21 cellular contexts compared by ENCODE assay signal in the genomic region with DNA sequence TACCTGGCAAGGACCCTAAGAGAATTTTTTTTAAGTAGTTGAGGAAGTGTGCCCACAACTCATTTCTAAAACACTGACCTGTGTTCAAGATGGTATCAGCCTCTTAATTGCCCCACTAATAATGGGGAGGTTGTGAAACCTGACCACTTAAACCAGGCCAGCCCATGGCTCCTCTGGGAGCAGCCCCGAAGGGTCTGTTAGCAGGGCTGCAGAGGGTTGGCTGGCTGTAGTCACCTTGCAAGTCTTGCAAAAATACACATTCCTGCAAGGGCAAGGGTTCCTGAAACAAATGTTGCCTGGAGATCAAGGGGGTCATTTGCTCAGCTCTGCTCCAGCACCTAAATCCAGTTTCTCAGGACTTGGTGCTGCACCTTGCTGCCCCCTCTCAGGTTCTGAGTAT. TPM values are rescaled to one million over a fixed set of nuclear protein-coding genes. Genes with fewer than 3 reads are reported as not detected.
DNase-seq lines count a peak whose midpoint lies in the region; ATAC-seq and TF ChIP-seq lines count a peak whose summit lies in the region.
"Had no signal": no experiment of that assay in that cellular context is flagged by ENCODE, and none has a peak within 500 bp of the region (broad histone marks: within the 10 kb centered on the region; RNA-seq: fewer than 3 reads in every experiment).

No MANE protein-coding gene starts in this region.

- CTCF ChIA-PET in HEK293 (lab: Yijun Ruan, JAX): no interaction called here
- CTCF ChIA-PET in WTC11 (lab: Charles Lee): no interaction called here

- TF ChIP-seq CTCF in HEK293 (tag by site-specific recombination; IDR thresholded peaks at IDR 0.05): no peak
- no peak for TF ChIP-seq CTCF in WTC11 (IDR thresholded peaks at IDR 0.05)
- no peak for TF ChIP-seq CTCF in uterus (IDR thresholded peaks at IDR 0.05)
- TF ChIP-seq CTCF in right lobe of liver (IDR thresholded peaks at IDR 0.05): no peak
- no peak for TF ChIP-seq CTCF in ascending aorta (IDR thresholded peaks at IDR 0.05)
- no peak for TF ChIP-seq CTCF in foreskin fibroblast (IDR thresholded peaks at IDR 0.05; ENCODE audit: low read depth, low read length)

- H3K4me3 ChIP-seq in HEK293 (ENCODE audit: low read depth, low read length): no peak overlapping the region
- peak overlapping the region; percentile 34; the same call in 1 of the 2 replicates for H3K4me3 ChIP-seq in iPS-20b (ENCODE audit: low read length)
- no peak overlapping the region for H3K4me3 ChIP-seq in uterus
- H3K4me3 ChIP-seq in right lobe of liver: no peak overlapping the region
- no peak overlapping the region for H3K4me3 ChIP-seq in ascending aorta
- H3K4me3 ChIP-seq in foreskin fibroblast (ENCODE audit: low read depth in 1 of 2, low read length in 2 of 2): no peak overlapping the region

- DNase-seq in WTC11 (ENCODE audit: low spot score) (no peak), uterus (no peak), right lobe of liver (no peak), ascending aorta (ENCODE audit: low spot score in 2 of 2) (no peak), foreskin fibroblast (no peak)
- DNase-seq: ACHN, AML-193, DND-41, H7, IMR-90, NCI-H1417, NCI-H187, NCI-H2107, NCI-H2227 treated with DMSO at 0.1 percent for 48 hours, NCI-H524 treated with DMSO at 0.1 percent for 48 hours, RPMI8226, SHP77 treated with DMSO at 0.1 percent for 48 hours, SK-N-SH had no signal

- TF ChIP-seq POLR2A in uterus (IDR thresholded peaks at IDR 0.05) (no peak), right lobe of liver (IDR thresholded peaks at IDR 0.05) (no peak)

- peaks cover 18% of the 10 kb centered on the region for H3K27me3 Mint-ChIP-seq in WTC11 (ENCODE audit: low read depth)

- H3K9me3 ChIP-seq in HEK293 (ENCODE audit: control insufficient read depth, insufficient read depth, low read depth, low read length) (no peaks in the 10 kb centered on the region), iPS-20b (ENCODE audit: insufficient read depth, low read depth, low read length) (no peaks in the 10 kb centered on the region), uterus (no peaks in the 10 kb centered on the region), right lobe of liver (no peaks in the 10 kb centered on the region), ascending aorta (no peaks in the 10 kb centered on the region)
- H3K9me3 ChIP-seq: SK-N-SH had no signal

- no peaks in the 10 kb centered on the region for H3K9me3 Mint-ChIP-seq in WTC11

- POLR2A ChIA-PET in HEK293 (lab: Yijun Ruan, JAX) (no interaction called here), WTC11 (lab: Charles Lee) (no interaction called here)

- intact Hi-C loops in uterus (cut with DNase I; ENCODE audit: low total_unique reads): loop anchor here (10.0 kb wide), 2 partner anchors 57 to 63 kb away; a partner anchor contains a TSS
- intact Hi-C loops in right lobe of liver (cut with DNase I): no loop called here
- intact Hi-C loops in ascending aorta (cut with DNase I): loop anchor here (5.0 to 10.0 kb wide), 2 partner anchors 60 to 533 kb away; a partner anchor contains a TSS

- H3K4me1 ChIP-seq in HEK293 (ENCODE audit: control insufficient read depth, insufficient read depth, low read length): peaks cover 6% of the 10 kb centered on the region; the same call in 1 of the 2 replicates
- peaks cover 65% of the 10 kb centered on the region for H3K4me1 ChIP-seq in iPS-20b (ENCODE audit: insufficient read depth, low read length)
- peaks cover 30 to 38% of the 10 kb centered on the region in 2 donors for H3K4me1 ChIP-seq in uterus
- H3K4me1 ChIP-seq in right lobe of liver: peaks cover 0 to 17% (median 3%) of the 10 kb centered on the region in 4 donors
- peaks cover 6 to 8% of the 10 kb centered on the region in 2 donors for H3K4me1 ChIP-seq in ascending aorta

- peaks cover 79% of the 10 kb centered on the region for H3K4me1 Mint-ChIP-seq in WTC11

- H3K27me3 ChIP-seq in iPS-20b (ENCODE audit: insufficient read depth, low read length) (peaks cover 55% of the 10 kb centered on the region), uterus (no peaks in the 10 kb centered on the region), right lobe of liver (no peaks in the 10 kb centered on the region), ascending aorta (no peaks in the 10 kb centered on the region)

- WGBS in right lobe of liver (ENCODE audit: insufficient coverage, low coverage, low lambda C conversion rate, missing lambda C conversion rate): 43% methylated on average over 1 of the region's 1 CpG

- H3K36me3 ChIP-seq in HEK293 (ENCODE audit: control insufficient read depth in 2 of 2, insufficient read depth in 1 of 2, low read length in 2 of 2) (no peaks in the 10 kb centered on the region), iPS-20b (ENCODE audit: insufficient read depth, low read depth, low read length) (no peaks in the 10 kb centered on the region), uterus (no peaks in the 10 kb centered on the region), right lobe of liver (no peaks in the 10 kb centered on the region), ascending aorta (no peaks in the 10 kb centered on the region)

- ATAC-seq in WTC11: no peak
- ATAC-seq in right lobe of liver: no peak

- 0 out of 2 replicates have a peak overlapping the region, but pooled peaks have one; percentile 51 for H3K27ac Mint-ChIP-seq in WTC11

- H3K27ac ChIP-seq in HEK293 (ENCODE audit: extremely low read depth, low read depth, low read length) (no peak overlapping the region), iPS-20b (ENCODE audit: low read length) (no peak overlapping the region), uterus (peak overlapping the region; percentile 86 to 87), right lobe of liver (no peak overlapping the region), ascending aorta (no peak overlapping the region)
- H3K27ac ChIP-seq: C4-2B had no signal

- H3K9ac ChIP-seq in iPS-20b (ENCODE audit: low read depth, low read length): peak overlapping the region; percentile 33; the same call in 1 of the 2 replicates
- H3K9ac ChIP-seq: SK-N-SH had no signal

- H3K4me3 Mint-ChIP-seq in WTC11: peak overlapping the region; percentile 57

- no peaks in the 10 kb centered on the region for H3K36me3 Mint-ChIP-seq in WTC11

TF ChIP-seq in HEK293, 187 proteins besides CTCF, POLR2A, EP300 and RAD21 (continues in another document):
- TF ChIP-seq IKZF3 (tag by site-specific recombination; IDR thresholded peaks at IDR 0.05) (no peak), ZNF791 (tag by site-specific recombination; IDR thresholded peaks at IDR 0.05) (no peak), ZIC2 (tag by site-specific recombination; IDR thresholded peaks at IDR 0.05) (no peak)

TF ChIP-seq in WTC11, 78 proteins besides CTCF, POLR2A, EP300 and RAD21:
- TF ChIP-seq ELF4 (CRISPR knock-in tag; IDR thresholded peaks at IDR 0.05; ENCODE audit: low read depth): no peak
- 0 out of 2 replicates have a peak, but pooled peaks have one; percentile 21 for TF ChIP-seq ZNF121 (CRISPR knock-in tag; IDR thresholded peaks at IDR 0.05)
- no peak for TF ChIP-seq NR2C2 (CRISPR knock-in tag; IDR thresholded peaks at IDR 0.05)
- TF ChIP-seq, protein P1, sequence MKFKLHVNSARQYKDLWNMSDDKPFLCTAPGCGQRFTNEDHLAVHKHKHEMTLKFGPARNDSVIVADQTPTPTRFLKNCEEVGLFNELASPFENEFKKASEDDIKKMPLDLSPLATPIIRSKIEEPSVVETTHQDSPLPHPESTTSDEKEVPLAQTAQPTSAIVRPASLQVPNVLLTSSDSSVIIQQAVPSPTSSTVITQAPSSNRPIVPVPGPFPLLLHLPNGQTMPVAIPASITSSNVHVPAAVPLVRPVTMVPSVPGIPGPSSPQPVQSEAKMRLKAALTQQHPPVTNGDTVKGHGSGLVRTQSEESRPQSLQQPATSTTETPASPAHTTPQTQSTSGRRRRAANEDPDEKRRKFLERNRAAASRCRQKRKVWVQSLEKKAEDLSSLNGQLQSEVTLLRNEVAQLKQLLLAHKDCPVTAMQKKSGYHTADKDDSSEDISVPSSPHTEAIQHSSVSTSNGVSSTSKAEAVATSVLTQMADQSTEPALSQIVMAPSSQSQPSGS (CRISPR knock-in tag; IDR thresholded peaks at IDR 0.05; ENCODE audit: borderline replicate concordance, low read depth): no peak

RNA-seq across cellular contexts. Expression of a gene that starts 3.2 kb away (rescaled TPM):
- total RNA-seq in WTC11 (2021): 59.1 to 72.9 TPM (median 66.0 TPM) in 3 replicates
- 10 to 100 TPM; 19.0 to 95.9 (median 52.5) TPM for total RNA-seq in uterus
- total RNA-seq in right lobe of liver: under 1 TPM; under 0.01 to 0.40 (median 0.29) TPM
- 3.4 TPM for total RNA-seq in ascending aorta

RNA-seq across cellular contexts. Expression of a gene that starts 37.9 kb away (rescaled TPM):
- 4.5 to 5.6 TPM (median 4.8 TPM) in 3 replicates for total RNA-seq in WTC11 (2021)
- total RNA-seq in uterus: not detected
- under 1 TPM in 4 of 6 experiments, not detected in 2; 0.22 to 0.95 (median 0.66) TPM for total RNA-seq in right lobe of liver
- total RNA-seq in ascending aorta: not detected

Comparison
In these comparisons a context has a peak if more than half of its experiments do, and no peak if none do; other contexts are left out.
1. H3K27ac ChIP-seq: peak in uterus (2 of 2); none in HEK293 (single experiment), iPS-20b (single experiment), right lobe of liver (0 of 3) and ascending aorta (0 of 2).
2. intact Hi-C loops: an anchor here in uterus (10.0 kb wide) and ascending aorta (5.0 to 10.0 kb wide); none called in right lobe of liver.